ENCODE assay signal across 12 cellular contexts in genomic region chr1:156434976-156435550, GRCh38.
DNase-seq lines count a peak whose midpoint lies in the region; ATAC-seq and TF ChIP-seq lines count a peak whose summit lies in the region.
"Had no signal": no experiment of that assay in that cellular context is flagged by ENCODE, and none has a peak within 500 bp of the region (broad histone marks: within the 10 kb centered on the region; RNA-seq: fewer than 3 reads in every experiment).

No MANE protein-coding gene starts in this region.

- peaks cover 12% of the 10 kb centered on the region for H3K4me1 Mint-ChIP-seq in Caco-2 (ENCODE audit: low read depth, unreplicated experiment)

- H3K36me3 ChIP-seq in Caco-2 (ENCODE audit: control insufficient read depth, insufficient read depth, low read length) (no peaks in the 10 kb centered on the region), WERI-Rb-1 (no peaks in the 10 kb centered on the region), psoas muscle (ENCODE audit: insufficient read depth in 1 of 2, low read depth in 1 of 2) (no peaks in the 10 kb centered on the region)
- H3K36me3 ChIP-seq: pancreas had no signal

- peaks cover 4% of the 10 kb centered on the region; the same call in 1 of the 2 replicates for H3K4me1 ChIP-seq in Caco-2
- H3K4me1 ChIP-seq in psoas muscle = no peaks in the 10 kb centered on the region

- WGBS in psoas muscle, 3 donors = 44 to 49% (median 46%) methylated on average over 21 of the region's 21 CpGs

- H3K27ac Mint-ChIP-seq in Caco-2 (ENCODE audit: unreplicated experiment) = no peak overlapping the region

- peaks cover 3% of the 10 kb centered on the region; the same call in 1 of the 2 replicates for H3K27me3 ChIP-seq in Caco-2 (replicated peaks; ENCODE audit: control insufficient read depth, insufficient read depth, low read length)
- peaks cover 97% of the 10 kb centered on the region for H3K27me3 ChIP-seq in WERI-Rb-1 (ENCODE audit: insufficient read depth, low read depth, severe bottlenecking)
- peaks cover 3 to 94% (median 55%) of the 10 kb centered on the region in 3 donors for H3K27me3 ChIP-seq in psoas muscle (ENCODE audit: insufficient read depth in 3 of 3, low read length in 2 of 3)

- no peaks in the 10 kb centered on the region for H3K9me3 Mint-ChIP-seq in Caco-2 (ENCODE audit: unreplicated experiment)

- H3K4me3 Mint-ChIP-seq in Caco-2 (ENCODE audit: unreplicated experiment) = peak overlapping the region; percentile 69

- CTCF ChIA-PET in Caco-2 (lab: Charles Lee) = interaction anchor here (0.6 to 1.4 kb wide), 2 partner anchors 50 to 152 kb away, joined by 4 to 8 read pairs; no protein-coding TSS in a partner anchor

- BruUV-seq in Caco-2 (replicated peaks; lab: Mats Ljungman, UMichigan) = no TSS peak

- no peaks in the 10 kb centered on the region for H3K36me3 Mint-ChIP-seq in Caco-2 (ENCODE audit: insufficient read depth, unreplicated experiment)

- no peak for DNase-seq in Caco-2
- no peak for DNase-seq in WERI-Rb-1
- DNase-seq in epidermal melanocyte (ENCODE audit: insufficient read length, low spot score) = peak; percentile 11
- no peak for DNase-seq in psoas muscle
- no peak for DNase-seq in hippocampal formation (lab: John Stamatoyannopoulos, UW)
- DNase-seq in activated gamma-delta T cell (lab: John Stamatoyannopoulos, UW) = no peak
- DNase-seq: central memory CD4-positive, alpha-beta T cell; DMS79; NCI-H146 had no signal

- H3K9me3 ChIP-seq in Caco-2 = no peaks in the 10 kb centered on the region
- peaks cover 3% of the 10 kb centered on the region for H3K9me3 ChIP-seq in WERI-Rb-1 (ENCODE audit: severe bottlenecking)
- no peaks in the 10 kb centered on the region for H3K9me3 ChIP-seq in psoas muscle
- H3K9me3 ChIP-seq: pancreas had no signal

- intact Hi-C loops in Caco-2 (cut with micrococcal nuclease; ENCODE audit: unreplicated experiment) (no loop called here), psoas muscle (cut with DNase I) (no loop called here)

- ATAC-seq in psoas muscle (peak in 2 of 4 donors; percentile 20 to 26), GM19455 (IDR thresholded peaks at IDR 0.05; ENCODE audit: unreplicated experiment) (no peak), GM21515 (IDR thresholded peaks at IDR 0.05; ENCODE audit: unreplicated experiment) (no peak)

- H3K27me3 Mint-ChIP-seq in Caco-2 (ENCODE audit: insufficient read depth, unreplicated experiment) = peaks cover 46% of the 10 kb centered on the region

- POLR2A ChIA-PET in Caco-2 (lab: Charles Lee) = no interaction called here

- H3K27ac ChIP-seq in WERI-Rb-1 (no peak overlapping the region), psoas muscle (no peak overlapping the region)
- H3K27ac ChIP-seq: pancreas had no signal

- TF ChIP-seq CTCF in Caco-2 (IDR thresholded peaks at IDR 0.05; ENCODE audit: insufficient read depth in 1 of 2, low read depth in 1 of 2, low read length in 1 of 2, severe bottlenecking in 1 of 2, unreplicated experiment in 1 of 2) = no peak
- no peak for TF ChIP-seq CTCF in WERI-Rb-1 (IDR thresholded peaks at IDR 0.05; ENCODE audit: low read depth, low read length)
- no peak for TF ChIP-seq CTCF in psoas muscle (IDR thresholded peaks at IDR 0.05)

- H3K4me3 ChIP-seq in Caco-2 (ENCODE audit: low read depth, low read length) (no peak overlapping the region), WERI-Rb-1 (ENCODE audit: low read depth, low read length) (peak overlapping the region; percentile 13; the same call in 1 of the 2 replicates), psoas muscle (peak overlapping the region; percentile 55)
